Comparison of ENCODE assay signal across 8 cellular contexts in the genomic region with DNA sequence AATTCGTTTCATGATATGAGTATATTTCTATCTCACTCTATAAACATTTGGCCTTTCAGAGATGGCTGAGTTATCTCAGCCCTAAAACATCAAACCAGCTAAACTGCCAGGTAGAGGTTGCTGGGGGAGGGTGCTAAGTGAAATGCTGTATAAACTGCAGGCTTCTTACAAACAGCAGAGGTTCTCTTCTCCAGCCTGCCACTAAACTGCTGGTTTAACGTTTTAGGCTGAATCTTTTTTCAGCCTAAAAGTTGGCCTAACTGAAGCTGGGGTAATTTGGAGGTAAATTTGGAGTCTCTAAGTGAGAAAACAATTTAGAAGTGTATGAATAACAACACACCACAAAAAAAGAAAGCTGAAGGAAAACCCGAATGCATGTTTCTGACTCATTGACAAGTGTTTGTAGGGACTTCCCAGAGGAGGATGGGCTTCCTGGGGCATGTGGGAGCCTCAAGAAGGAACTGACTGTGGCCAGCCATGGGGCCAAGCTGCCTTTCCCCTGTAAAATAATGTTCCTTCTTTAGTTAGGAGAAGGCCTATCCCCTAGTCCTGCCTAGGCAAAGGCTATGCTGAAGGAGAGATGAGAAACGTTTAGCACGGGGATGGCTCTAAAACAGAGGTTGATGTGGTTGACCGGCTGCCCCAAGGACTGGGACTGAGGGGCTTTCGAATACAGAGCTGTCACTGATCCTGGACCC. TPM values are rescaled to one million over a fixed set of nuclear protein-coding genes. Genes with fewer than 3 reads are reported as not detected.
A peak's percentile ranks its signal among the peaks of the same experiment; 100 is the strongest.
DNase-seq lines count a peak whose midpoint lies in the region; ATAC-seq and TF ChIP-seq lines count a peak whose summit lies in the region.

No MANE protein-coding gene starts in this region.

- DNase-seq in GM12865 (ENCODE audit: low read depth) (peak; percentile 85), HAP-1 (ENCODE audit: low spot score in 2 of 2) (no peak), NCI-H446 (lab: John Stamatoyannopoulos, UW) (no peak), H4 (ENCODE audit: low spot score) (no peak)
- no peak for DNase-seq in central memory CD8-positive, alpha-beta T cell (ENCODE audit: low spot score in 2 of 2)
- DNase-seq in stimulated activated CD4-positive, alpha-beta T cell treated with anti-CD3 and anti-CD28 coated beads, TNF-alpha, amount 100 ng/mL, for 1 hour (ENCODE audit: low read depth in 3 of 3, low spot score in 1 of 3), result peak in 2 of 3 donors; percentile 0 to 19

- H3K4me3 ChIP-seq in GM12865 (ENCODE audit: low read depth, low read length) (peak overlapping the region; percentile 7; the same call in 1 of the 2 replicates), HAP-1 (no peak overlapping the region)

- 0 out of 2 replicates have a peak, but pooled peaks have one; percentile 15 for TF ChIP-seq POLR2A in Raji (IDR thresholded peaks at IDR 0.05; ENCODE audit: insufficient read depth, low read depth, low read length)

- H3K36me3 ChIP-seq in HAP-1 (replicated peaks), result no peaks in the 10 kb centered on the region

- peak overlapping the region; percentile 41 for H3K27ac Mint-ChIP-seq in central memory CD8-positive, alpha-beta T cell (ENCODE audit: low read depth)

- peaks cover 3% of the 10 kb centered on the region for H3K36me3 Mint-ChIP-seq in central memory CD8-positive, alpha-beta T cell (ENCODE audit: insufficient read depth)

- no peaks in the 10 kb centered on the region for H3K9me3 ChIP-seq in HAP-1

- ATAC-seq in HG02588 (IDR thresholded peaks at IDR 0.05; ENCODE audit: unreplicated experiment), result peak; percentile 73
- peak; percentile 36 for ATAC-seq in central memory CD8-positive, alpha-beta T cell (replicated peaks; ENCODE audit: extremely low read depth, poor library complexity, severe bottlenecking)

- TF ChIP-seq CTCF in GM12865 (IDR thresholded peaks at IDR 0.05; ENCODE audit: insufficient read depth, low read depth, low read length, missing control alignments), result no peak

- in situ Hi-C loops in HAP-1 (cut with MboI; ENCODE audit: low sequenced_read_pairs), result no loop called here

- no peak overlapping the region for H3K4me3 Mint-ChIP-seq in central memory CD8-positive, alpha-beta T cell

- H3K27me3 ChIP-seq in HAP-1 (ENCODE audit: low read depth), result peaks cover 67% of the 10 kb centered on the region

- no peaks in the 10 kb centered on the region for H3K27me3 Mint-ChIP-seq in central memory CD8-positive, alpha-beta T cell

- H3K4me1 ChIP-seq in HAP-1, result peaks cover 13% of the 10 kb centered on the region

- no peaks in the 10 kb centered on the region for H3K9me3 Mint-ChIP-seq in central memory CD8-positive, alpha-beta T cell

- H3K4me1 Mint-ChIP-seq in central memory CD8-positive, alpha-beta T cell, result peaks cover 17% of the 10 kb centered on the region

RNA-seq across cellular contexts. Expression of gene SLC28A3, which starts 44.3 kb away (rescaled TPM):
- total RNA-seq in H4 (2014; rRNA removed; shearing (Covaris generic)), result 0.02 TPM in 1 of 2 replicates, not detected in the other

Comparison
In these comparisons a context has a peak if more than half of its experiments do, and no peak if none do; other contexts are left out.
1. DNase-seq: peak in GM12865 (single experiment) and stimulated activated CD4-positive, alpha-beta T cell treated with anti-CD3 and anti-CD28 coated beads, TNF-alpha, amount 100 ng/mL, for 1 hour (2 of 3); none in central memory CD8-positive, alpha-beta T cell (0 of 2), HAP-1 (0 of 2), NCI-H446 (0 of 2) and H4 (single experiment).